In genomic region chr9:70519912-70520724, GRCh38 we compare ENCODE assay signal across 11 cellular contexts.
DNase-seq lines count a peak whose midpoint lies in the region; ATAC-seq lines count a peak whose summit lies in the region.
"Had no signal": no experiment of that assay in that cellular context is flagged by ENCODE, and none has a peak within 500 bp of the region (broad histone marks: within the 10 kb centered on the region; RNA-seq: fewer than 3 reads in every experiment).

No MANE protein-coding gene starts in this region.

- peak; percentile 85 for ATAC-seq in GM18502 (IDR thresholded peaks at IDR 0.05; ENCODE audit: poor library complexity, unreplicated experiment)
- peak; percentile 64 for ATAC-seq in GM19397 (IDR thresholded peaks at IDR 0.05; ENCODE audit: unreplicated experiment)
- peak; percentile 58 for ATAC-seq in HG03103 (IDR thresholded peaks at IDR 0.05; ENCODE audit: low read depth, unreplicated experiment)
- no peak for ATAC-seq in T-cell (replicated peaks in 1 of 4)
- ATAC-seq in HG03280 (IDR thresholded peaks at IDR 0.05; ENCODE audit: unreplicated experiment): no peak

- intact Hi-C loops in activated T-helper 1 cell treated with anti-CD3 and anti-CD28 coated beads, Interleukin-12 subunit alpha, Interleukin-12 subunit beta, Interleukin-2, Interleukin-4 antibody, amounts not matched to agents 30 ng/mL and 10 ng/mL and 1 ng/mL, durations not matched to agents 14 hours and 24 hours and 36 hours (cut with micrococcal nuclease): loop anchor here (1.0 kb wide), 3 partner anchors 43 to 261 kb away; no protein-coding TSS in a partner anchor

- H3K4me3 Mint-ChIP-seq in activated T-helper 1 cell treated with anti-CD3 and anti-CD28 coated beads, Interleukin-12 subunit alpha, Interleukin-12 subunit beta, Interleukin-2, Interleukin-4 antibody, amounts not matched to agents 30 ng/mL and 10 ng/mL and 1 ng/mL, durations not matched to agents 14 hours and 24 hours and 36 hours: peak overlapping the region; percentile 53
- no peak overlapping the region for H3K4me3 Mint-ChIP-seq in T-cell
- H3K4me3 Mint-ChIP-seq: activated B cell treated with CpG ODN at 0.5 μM for 24 hours, neural crest cell had no signal

- peak overlapping the region; percentile 68 for H3K27ac Mint-ChIP-seq in activated T-helper 1 cell treated with anti-CD3 and anti-CD28 coated beads, Interleukin-12 subunit alpha, Interleukin-12 subunit beta, Interleukin-2, Interleukin-4 antibody, amounts not matched to agents 30 ng/mL and 10 ng/mL and 1 ng/mL, durations not matched to agents 14 hours and 24 hours and 36 hours
- no peak overlapping the region for H3K27ac Mint-ChIP-seq in T-cell
- H3K27ac Mint-ChIP-seq: activated B cell treated with CpG ODN at 0.5 μM for 24 hours had no signal

- H3K4me1 Mint-ChIP-seq in activated T-helper 1 cell treated with anti-CD3 and anti-CD28 coated beads, Interleukin-12 subunit alpha, Interleukin-12 subunit beta, Interleukin-2, Interleukin-4 antibody, amounts not matched to agents 30 ng/mL and 10 ng/mL and 1 ng/mL, durations not matched to agents 14 hours and 24 hours and 36 hours (ENCODE audit: low read depth): peaks cover 17% of the 10 kb centered on the region
- peaks cover 0 to 9% (median 7%) of the 10 kb centered on the region in 3 donors for H3K4me1 Mint-ChIP-seq in T-cell
- H3K4me1 Mint-ChIP-seq: activated B cell treated with CpG ODN at 0.5 μM for 24 hours, neural crest cell had no signal

- peak; percentile 6 for DNase-seq in activated T-helper 1 cell treated with anti-CD3 and anti-CD28 coated beads, Interleukin-12 subunit alpha, Interleukin-12 subunit beta, Interleukin-2, Interleukin-4 antibody, amounts not matched to agents 30 ng/mL and 10 ng/mL and 1 ng/mL, durations not matched to agents 14 hours and 24 hours and 36 hours (ENCODE audit: low spot score)
- DNase-seq in T-cell (no peak), NCI-H510A treated with DMSO at 0.1 percent for 48 hours (lab: John Stamatoyannopoulos, UW) (no peak), GM19238 (ENCODE audit: insufficient read length, low spot score) (no peak)
- DNase-seq: activated B cell treated with CpG ODN at 0.5 μM for 24 hours, NCI-H510A had no signal

- no peaks in the 10 kb centered on the region for H3K36me3 Mint-ChIP-seq in activated T-helper 1 cell treated with anti-CD3 and anti-CD28 coated beads, Interleukin-12 subunit alpha, Interleukin-12 subunit beta, Interleukin-2, Interleukin-4 antibody, amounts not matched to agents 30 ng/mL and 10 ng/mL and 1 ng/mL, durations not matched to agents 14 hours and 24 hours and 36 hours (ENCODE audit: low read depth)
- no peaks in the 10 kb centered on the region for H3K36me3 Mint-ChIP-seq in T-cell

- CTCF ChIA-PET in T-cell (lab: Charles Lee): no interaction called here

- POLR2A ChIA-PET in T-cell (lab: Charles Lee): interaction anchor here in 1 of 2 donors (0.5 to 0.6 kb wide), 2 partner anchors 18 to 72 kb away, joined by 3 read pairs; no protein-coding TSS in a partner anchor

- no peaks in the 10 kb centered on the region for H3K27me3 Mint-ChIP-seq in activated T-helper 1 cell treated with anti-CD3 and anti-CD28 coated beads, Interleukin-12 subunit alpha, Interleukin-12 subunit beta, Interleukin-2, Interleukin-4 antibody, amounts not matched to agents 30 ng/mL and 10 ng/mL and 1 ng/mL, durations not matched to agents 14 hours and 24 hours and 36 hours (ENCODE audit: insufficient read depth)
- no peaks in the 10 kb centered on the region for H3K27me3 Mint-ChIP-seq in T-cell

- peaks cover 19% of the 10 kb centered on the region for H3K9me3 Mint-ChIP-seq in activated T-helper 1 cell treated with anti-CD3 and anti-CD28 coated beads, Interleukin-12 subunit alpha, Interleukin-12 subunit beta, Interleukin-2, Interleukin-4 antibody, amounts not matched to agents 30 ng/mL and 10 ng/mL and 1 ng/mL, durations not matched to agents 14 hours and 24 hours and 36 hours
- H3K9me3 Mint-ChIP-seq in T-cell: peaks cover 4 to 17% (median 4%) of the 10 kb centered on the region in 3 donors

Comparison
In these comparisons a context has a peak if more than half of its experiments do, and no peak if none do; other contexts are left out.
1. ATAC-seq: peak in GM18502 (single experiment), GM19397 (single experiment) and HG03103 (single experiment); none in T-cell (0 of 4) and HG03280 (single experiment).